8 cellular contexts compared by ENCODE assay signal in genomic region chr16:12488371-12488770, GRCh38.
"Had no signal": no experiment of that assay in that cellular context is flagged by ENCODE, and none has a peak within 500 bp of the region (broad histone marks: within the 10 kb centered on the region; RNA-seq: fewer than 3 reads in every experiment).

No MANE protein-coding gene starts in this region.

- H3K27ac ChIP-seq: GM23248 had no signal

- H3K4me3 Mint-ChIP-seq: H9, HFFc6 had no signal

- H3K4me1 ChIP-seq: HAP-1 had no signal

- H3K9me3 ChIP-seq: HAP-1 had no signal

- H3K4me3 ChIP-seq: GM23248, HAP-1 had no signal

- ATAC-seq: HCT116 had no signal

- H2AFZ ChIP-seq: GM23248 had no signal

- DNase-seq: GM23248, GOT3, H7, H9, HCEC 1CT, HFFc6 had no signal

- H3K27ac Mint-ChIP-seq: H9, HFFc6 had no signal

- H3K36me3 ChIP-seq: HAP-1 had no signal

- H3K9me3 Mint-ChIP-seq: HFFc6 had no signal
